ENCODE assay signal across 14 cellular contexts in genomic region chr11:17986711-17987220, GRCh38. TPM values are rescaled to one million over a fixed set of nuclear protein-coding genes. Genes with fewer than 3 reads are reported as not detected.
DNase-seq lines count a peak whose midpoint lies in the region; ATAC-seq, FAIRE-seq and TF ChIP-seq lines count a peak whose summit lies in the region.
"Had no signal": no experiment of that assay in that cellular context is flagged by ENCODE, and none has a peak within 500 bp of the region (broad histone marks: within the 10 kb centered on the region; RNA-seq: fewer than 3 reads in every experiment).

No MANE protein-coding gene starts in this region.

- H3K9me3 ChIP-seq in astrocyte (ENCODE audit: insufficient read depth, low read depth, low read length) (no peaks in the 10 kb centered on the region), keratinocyte (ENCODE audit: control insufficient read depth, low read depth, low read length) (no peaks in the 10 kb centered on the region), thoracic aorta (no peaks in the 10 kb centered on the region)

- H3K9ac ChIP-seq in astrocyte (ENCODE audit: low read length) (no peak overlapping the region), keratinocyte (ENCODE audit: control insufficient read depth, extremely low read depth, insufficient read depth, low read length) (no peak overlapping the region)

- H3K9me1 ChIP-seq in keratinocyte (ENCODE audit: control insufficient read depth, extremely low read depth, insufficient read depth, low read length) = no peaks in the 10 kb centered on the region

- peak overlapping the region; percentile 38 for H3K4me2 ChIP-seq in astrocyte (ENCODE audit: low read length)
- H3K4me2 ChIP-seq in keratinocyte (ENCODE audit: control insufficient read depth, extremely low read depth, insufficient read depth, low read depth, low read length) = no peak overlapping the region

- DNase-seq in GM19239 (ENCODE audit: insufficient read length, low spot score) (no peak), astrocyte (ENCODE audit: low read depth) (no peak), keratinocyte (ENCODE audit: low read depth, low spot score) (no peak), thoracic aorta (ENCODE audit: low spot score) (no peak)
- no peak for DNase-seq in effector memory CD8-positive, alpha-beta T cell
- DNase-seq in stimulated activated CD4-positive, alpha-beta T cell treated with anti-CD3 and anti-CD28 coated beads, Interleukin-1b, Interleukin-23, amount 100 ng/mL, for 48 hours = no peak
- DNase-seq: CD8-positive, alpha-beta T cell; erythroblast; NCI-H187; NCI-H69; stimulated activated CD4-positive, alpha-beta T cell treated with anti-CD3 and anti-CD28 coated beads, Interleukin-4, amount 100 ng/mL, for 1 hour; T-helper 9 cell had no signal

- no peaks in the 10 kb centered on the region for H3K9me3 Mint-ChIP-seq in astrocyte (ENCODE audit: unreplicated experiment)
- H3K9me3 Mint-ChIP-seq in effector memory CD8-positive, alpha-beta T cell = peaks cover 0 to 2% of the 10 kb centered on the region in 2 donors
- H3K9me3 Mint-ChIP-seq: CD8-positive, alpha-beta T cell; stimulated activated memory B cell treated with anti-CD40 and anti-IgM and Interleukin-4, amounts not matched to agents 10 μg/mL and 1 μg/mL and 100 μg/mL, for 72 hours had no signal

- H3K27ac Mint-ChIP-seq in astrocyte (ENCODE audit: unreplicated experiment) = no peak overlapping the region
- H3K27ac Mint-ChIP-seq in effector memory CD8-positive, alpha-beta T cell = no peak overlapping the region
- H3K27ac Mint-ChIP-seq: CD8-positive, alpha-beta T cell; stimulated activated memory B cell treated with anti-CD40 and anti-IgM and Interleukin-4, amounts not matched to agents 10 μg/mL and 1 μg/mL and 100 μg/mL, for 72 hours had no signal

- peaks cover 12% of the 10 kb centered on the region for H3K36me3 Mint-ChIP-seq in astrocyte (ENCODE audit: low read depth, unreplicated experiment)
- peaks cover 11% of the 10 kb centered on the region for H3K36me3 Mint-ChIP-seq in effector memory CD8-positive, alpha-beta T cell (ENCODE audit: insufficient read depth)

- no peak overlapping the region for H2AFZ ChIP-seq in astrocyte (ENCODE audit: low read depth, low read length)
- no peak overlapping the region for H2AFZ ChIP-seq in keratinocyte (ENCODE audit: control insufficient read depth, low read length)

- H3K27ac ChIP-seq in astrocyte (ENCODE audit: low read depth, low read length) (peak overlapping the region; percentile 10), keratinocyte (ENCODE audit: control insufficient read depth, insufficient read depth, low read length) (peak overlapping the region; percentile 66), thoracic aorta (peak overlapping the region; percentile 77)

- H3K27me3 ChIP-seq in astrocyte (ENCODE audit: insufficient read depth, low read length) (no peaks in the 10 kb centered on the region), keratinocyte (ENCODE audit: control insufficient read depth, extremely low read depth, insufficient read depth, low read length) (no peaks in the 10 kb centered on the region), thoracic aorta (replicated peaks; ENCODE audit: insufficient read depth) (no peaks in the 10 kb centered on the region)

- H3K36me3 ChIP-seq in astrocyte (ENCODE audit: insufficient read depth, low read length) (no peaks in the 10 kb centered on the region), keratinocyte (ENCODE audit: control insufficient read depth in 2 of 2, extremely low read depth in 1 of 2, insufficient read depth in 2 of 2, low read length in 2 of 2) (peaks cover 2% of the 10 kb centered on the region in 2 experiments), thoracic aorta (peaks cover 11% of the 10 kb centered on the region)

- H3K4me3 ChIP-seq in astrocyte (ENCODE audit: insufficient read depth, low read depth, low read length) (no peak overlapping the region), keratinocyte (ENCODE audit: control insufficient read depth in 2 of 3, extremely low read depth in 1 of 3, insufficient read depth in 2 of 3, low read depth in 1 of 3, low read length in 3 of 3) (no peak overlapping the region), thoracic aorta (no peak overlapping the region)

- H4K20me1 ChIP-seq in astrocyte (ENCODE audit: insufficient read depth, low read length) (peaks cover 3% of the 10 kb centered on the region), keratinocyte (ENCODE audit: control insufficient read depth, extremely low read depth, insufficient read depth, low read length) (no peaks in the 10 kb centered on the region)

- peak; percentile 27 for TF ChIP-seq CTCF in astrocyte (IDR thresholded peaks at IDR 0.05; ENCODE audit: insufficient read depth, low read depth, low read length)
- TF ChIP-seq CTCF in keratinocyte (optimal IDR thresholded peaks at IDR 0.05 in 1 of 3, IDR thresholded peaks at IDR 0.05 in 1 of 3, conservative IDR thresholded peaks at IDR 0.05 in 1 of 3; ENCODE audit: extremely low read depth in 1 of 3, insufficient read depth in 2 of 3, low read length in 3 of 3) = no peak
- TF ChIP-seq CTCF in thoracic aorta (IDR thresholded peaks at IDR 0.05) = no peak

- H3K4me1 Mint-ChIP-seq in astrocyte (ENCODE audit: low read depth, unreplicated experiment) = peaks cover 15% of the 10 kb centered on the region
- H3K4me1 Mint-ChIP-seq in effector memory CD8-positive, alpha-beta T cell (ENCODE audit: low read depth in 2 of 2) = peaks cover 0 to 9% of the 10 kb centered on the region in 2 donors

- ATAC-seq in thoracic aorta (ENCODE audit: insufficient number of reproducible peaks, low FRiP score, low read depth) (no peak), GM19395 (IDR thresholded peaks at IDR 0.05; ENCODE audit: unreplicated experiment) (no peak)
- no peak for ATAC-seq in effector memory CD8-positive, alpha-beta T cell (replicated peaks)
- ATAC-seq: CD8-positive, alpha-beta T cell; stimulated activated memory B cell treated with anti-CD40 and anti-IgM and Interleukin-4, amounts not matched to agents 10 μg/mL and 1 μg/mL and 100 μg/mL, for 72 hours had no signal

- no peak overlapping the region for H3K4me3 Mint-ChIP-seq in astrocyte (ENCODE audit: unreplicated experiment)
- no peak overlapping the region for H3K4me3 Mint-ChIP-seq in effector memory CD8-positive, alpha-beta T cell
- H3K4me3 Mint-ChIP-seq: CD8-positive, alpha-beta T cell; stimulated activated memory B cell treated with anti-CD40 and anti-IgM and Interleukin-4, amounts not matched to agents 10 μg/mL and 1 μg/mL and 100 μg/mL, for 72 hours had no signal

- H3K4me1 ChIP-seq in astrocyte (ENCODE audit: insufficient read depth, low read length) = peaks cover 16% of the 10 kb centered on the region
- peaks cover 20% of the 10 kb centered on the region for H3K4me1 ChIP-seq in keratinocyte (ENCODE audit: control insufficient read depth, extremely low read depth, insufficient read depth, low read length)
- H3K4me1 ChIP-seq in thoracic aorta (ENCODE audit: control insufficient read depth in 1 of 2, low read depth in 2 of 2) = peaks cover 16 to 28% of the 10 kb centered on the region in 2 donors

- H3K27me3 Mint-ChIP-seq in astrocyte (ENCODE audit: low read depth, unreplicated experiment) = no peaks in the 10 kb centered on the region
- H3K27me3 Mint-ChIP-seq in effector memory CD8-positive, alpha-beta T cell = no peaks in the 10 kb centered on the region
- H3K27me3 Mint-ChIP-seq: stimulated activated memory B cell treated with anti-CD40 and anti-IgM and Interleukin-4, amounts not matched to agents 10 μg/mL and 1 μg/mL and 100 μg/mL, for 72 hours had no signal

- H3K79me2 ChIP-seq in astrocyte (ENCODE audit: insufficient read depth, low read length) (no peaks in the 10 kb centered on the region), keratinocyte (ENCODE audit: control insufficient read depth, insufficient read depth, low read length) (no peaks in the 10 kb centered on the region)

- FAIRE-seq in GM19239 (lab: Jason Lieb, UNC) = peak; percentile 47
- no peak for FAIRE-seq in astrocyte (lab: Jason Lieb, UNC)
- no peak for FAIRE-seq in keratinocyte (lab: Jason Lieb, UNC)

- dilution Hi-C loops in keratinocyte (cut with MboI; ENCODE audit: extremely low pct_ligation_motif_present, low sequenced_read_pairs) = no loop called here

RNA-seq across cellular contexts. Expression of gene SERGEF, which starts 26.1 kb away (rescaled TPM):
- 15.6 and 17.6 TPM in 2 replicates for total RNA-seq in astrocyte
- polyA plus RNA-seq in keratinocyte = 11.8 to 20.6 TPM (median 15.6 TPM) in 3 replicates
- 21.0 TPM for polyA plus RNA-seq in keratinocyte (2011; ENCODE audit: low read depth)
- 16.8 and 19.6 TPM in 2 replicates for polyA plus RNA-seq in keratinocyte (2011; cell fraction: cytosol; rRNA removed)
- polyA plus RNA-seq in keratinocyte (2011; cell fraction: nucleus; rRNA removed) = 10.1 and 14.0 TPM in 2 replicates
- 20.6 and 23.0 TPM in 2 replicates for polyA plus RNA-seq in keratinocyte (2012; ENCODE audit: low replicate concordance)
- 12.9 to 24.8 TPM (median 18.8 TPM) in 3 replicates for polyA minus RNA-seq in keratinocyte
- 19.4 TPM for polyA minus RNA-seq in keratinocyte (2011; cell fraction: cytosol; rRNA and poly(A)+ RNA removed)
- polyA minus RNA-seq in keratinocyte (2011; cell fraction: nucleus; rRNA and poly(A)+ RNA removed) = 4.4 and 13.4 TPM in 2 replicates
- total RNA-seq in thoracic aorta = 10 to 100 TPM; 27.3 to 32.0 TPM

RNA-seq across cellular contexts. Expression of gene TPH1, which starts 59.3 kb away (rescaled TPM):
- 0.24 and 0.32 TPM in 2 replicates for total RNA-seq in astrocyte
- polyA plus RNA-seq in keratinocyte = 0.09 to 0.23 TPM (median 0.22 TPM) in 3 replicates
- polyA plus RNA-seq in keratinocyte (2011; ENCODE audit: low read depth) = 0.70 TPM
- polyA plus RNA-seq in keratinocyte (2011; cell fraction: cytosol; rRNA removed) = 0.04 and 0.06 TPM in 2 replicates
- polyA plus RNA-seq in keratinocyte (2011; cell fraction: nucleus; rRNA removed) = 1.3 TPM in 2 replicates
- 0.05 and 0.08 TPM in 2 replicates for polyA plus RNA-seq in keratinocyte (2012; ENCODE audit: low replicate concordance)
- polyA minus RNA-seq in keratinocyte = 0.10 to 0.16 TPM in 2 of 3 replicates, not detected in the other
- not detected for polyA minus RNA-seq in keratinocyte (2011; cell fraction: cytosol; rRNA and poly(A)+ RNA removed)
- polyA minus RNA-seq in keratinocyte (2011; cell fraction: nucleus; rRNA and poly(A)+ RNA removed) = 0.32 and 0.54 TPM in 2 replicates
- total RNA-seq in thoracic aorta = 10 to 100 TPM; 17.5 to 21.7 TPM

Comparison
In these comparisons a context has a peak if more than half of its experiments do, and no peak if none do; other contexts are left out.
1. H3K27ac ChIP-seq: peak in every context shown above with its lines; median percentile 77 in thoracic aorta; 66 in keratinocyte; 10 in astrocyte.
2. RNA of gene TPH1, which starts 59.3 kb away (total RNA-seq): 17.5 to 21.7 TPM in thoracic aorta; 0.24 to 0.32 TPM in astrocyte; every median in the first group is over 10 times any median in the second.